In genomic region chrX:81377329-81377728, GRCh38 we compare ENCODE assay signal across 1 cellular context.
TF ChIP-seq lines count a peak whose summit lies in the region.

No MANE protein-coding gene starts in this region.

TF ChIP-seq in HEK293, 187 proteins besides CTCF, POLR2A, EP300 and RAD21 (continued from another document):
- TF ChIP-seq ZNF513 (tag by site-specific recombination; IDR thresholded peaks at IDR 0.05) (no peak), ZNF654 (tag by site-specific recombination; IDR thresholded peaks at IDR 0.05; ENCODE audit: low read depth) (peak; percentile 58), ZNF302 (tag by site-specific recombination; IDR thresholded peaks at IDR 0.05; ENCODE audit: low read depth) (no peak), ZNF148 (tag by site-specific recombination; IDR thresholded peaks at IDR 0.05; ENCODE audit: borderline replicate concordance) (no peak), ZNF747 (tag by site-specific recombination; IDR thresholded peaks at IDR 0.05) (no peak)
